Comparison of ENCODE assay signal across 27 cellular contexts in the genomic region with DNA sequence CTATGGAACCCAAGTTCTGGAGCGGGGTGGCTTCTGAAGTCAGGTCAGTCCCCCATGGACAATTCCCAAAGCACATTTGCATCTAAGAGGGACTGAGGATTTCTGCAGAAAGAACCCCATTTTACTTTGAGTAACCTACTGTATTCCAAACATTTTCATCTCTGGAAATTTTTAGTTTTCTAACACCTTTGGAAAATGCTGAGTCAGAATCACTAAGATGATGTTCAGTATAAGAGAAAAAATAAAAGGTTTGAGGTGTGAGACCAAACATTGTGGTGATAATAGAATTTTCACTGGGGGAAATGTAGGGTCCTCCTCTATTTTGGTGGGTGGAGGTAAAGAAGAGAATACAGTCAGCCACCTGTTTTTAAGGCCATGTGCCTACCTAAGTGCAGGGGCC.
"Had no signal": no experiment of that assay in that cellular context is flagged by ENCODE, and none has a peak within 500 bp of the region (broad histone marks: within the 10 kb centered on the region; RNA-seq: fewer than 3 reads in every experiment).

No MANE protein-coding gene starts in this region.

- H3K36me3 ChIP-seq: left lung, lower lobe of right lung, neural progenitor cell, ovary, right atrium auricular region, suprapubic skin, transverse colon, upper lobe of left lung, vagina had no signal

- H3K36me3 Mint-ChIP-seq: immature natural killer cell; mesothelial cell of epicardium; naive B cell; natural killer cell; neural progenitor cell; stimulated activated effector memory CD8-positive, alpha-beta T cell treated with anti-CD3 and anti-CD28 coated beads, Interleukin-12 subunit alpha, Interleukin-12 subunit beta, amount 100 ng/mL, for 72 hours had no signal

- H3K4me1 Mint-ChIP-seq: immature natural killer cell; naive B cell; natural killer cell; stimulated activated effector memory CD8-positive, alpha-beta T cell treated with anti-CD3 and anti-CD28 coated beads, Interleukin-12 subunit alpha, Interleukin-12 subunit beta, amount 100 ng/mL, for 72 hours had no signal

- H3K27me3 ChIP-seq: left lung, neural progenitor cell, ovary, right atrium auricular region, suprapubic skin, transverse colon, upper lobe of left lung, vagina had no signal

- H2AFZ ChIP-seq: neural progenitor cell had no signal

- H3K4me2 ChIP-seq: neural progenitor cell had no signal

- H3K27ac Mint-ChIP-seq: immature natural killer cell; mesothelial cell of epicardium; naive B cell; natural killer cell; nephron progenitor cell; neural progenitor cell; stimulated activated effector memory CD8-positive, alpha-beta T cell treated with anti-CD3 and anti-CD28 coated beads, Interleukin-12 subunit alpha, Interleukin-12 subunit beta, amount 100 ng/mL, for 72 hours; stimulated activated naive CD8-positive, alpha-beta T cell treated with anti-CD3 and anti-CD28 coated beads, Interleukin-15, Interleukin-2, amounts not matched to agents 100 ng/mL and 50 ng/mL, for 24 hours had no signal

- DNase-seq: hypothalamus; immature natural killer cell; kidney; left colon; lower lobe of right lung; mammary epithelial cell; mesendoderm; naive B cell; natural killer cell; nephron progenitor cell; ovary; stimulated activated CD4-positive, alpha-beta T cell treated with anti-CD3 and anti-CD28 coated beads, Interleukin-12 subunit alpha, Interleukin-12 subunit beta, amount 100 ng/mL, for 4 hours; stimulated activated CD4-positive, alpha-beta T cell treated with anti-CD3 and anti-CD28 coated beads, Interleukin-4, amount 100 ng/mL, for 24 hours; stimulated activated naive CD4-positive, alpha-beta T cell; transverse colon had no signal

- H3K4me3 Mint-ChIP-seq: immature natural killer cell; mesothelial cell of epicardium; naive B cell; natural killer cell; nephron progenitor cell; neural progenitor cell; stimulated activated effector memory CD8-positive, alpha-beta T cell treated with anti-CD3 and anti-CD28 coated beads, Interleukin-12 subunit alpha, Interleukin-12 subunit beta, amount 100 ng/mL, for 72 hours; stimulated activated naive CD8-positive, alpha-beta T cell treated with anti-CD3 and anti-CD28 coated beads, Interleukin-15, Interleukin-2, amounts not matched to agents 100 ng/mL and 50 ng/mL, for 24 hours had no signal

- H3K9me3 ChIP-seq: left lung, lower lobe of right lung, ovary, right atrium auricular region, suprapubic skin, transverse colon, upper lobe of left lung, vagina had no signal

- H3K27ac ChIP-seq: left lung, lower lobe of right lung, neural progenitor cell, ovary, right atrium auricular region, skin epidermis, suprapubic skin, transverse colon, upper lobe of left lung, vagina had no signal

- H3K9me3 Mint-ChIP-seq: immature natural killer cell; mesothelial cell of epicardium; neural progenitor cell; stimulated activated naive CD8-positive, alpha-beta T cell treated with anti-CD3 and anti-CD28 coated beads, Interleukin-15, Interleukin-2, amounts not matched to agents 100 ng/mL and 50 ng/mL, for 24 hours had no signal

- H3K4me3 ChIP-seq: left lung, lower lobe of right lung, neural progenitor cell, ovary, right atrium auricular region, skin epidermis, suprapubic skin, transverse colon, upper lobe of left lung, vagina had no signal

- FAIRE-seq: islet of Langerhans, kidney had no signal

- ATAC-seq: left colon; lower lobe of right lung; natural killer cell; sciatic nerve; stimulated activated effector memory CD8-positive, alpha-beta T cell treated with anti-CD3 and anti-CD28 coated beads, Interleukin-12 subunit alpha, Interleukin-12 subunit beta, amount 100 ng/mL, for 72 hours had no signal

- H3K9ac ChIP-seq: neural progenitor cell had no signal
